Comparison of ENCODE assay signal across 25 cellular contexts in genomic region chr12:49519574-49519936, GRCh38. TPM values are rescaled to one million over a fixed set of nuclear protein-coding genes. Genes with fewer than 3 reads are reported as not detected.
"Had no signal": no experiment of that assay in that cellular context is flagged by ENCODE, and none has a peak within 500 bp of the region (broad histone marks: within the 10 kb centered on the region; RNA-seq: fewer than 3 reads in every experiment).

No MANE protein-coding gene starts in this region.

- H3K9me3 Mint-ChIP-seq: mesothelial cell of epicardium; naive B cell; natural killer cell treated with Interleukin-12 subunit alpha and Interleukin-12 subunit beta and Interleukin-15 and Interleukin-18, amount 100 ng/mL, for 72 hours; neural progenitor cell; stimulated activated naive B cell treated with anti-CD40 and anti-IgM and Interleukin-4, amounts not matched to agents 10 μg/mL and 1 μg/mL and 100 μg/mL, for 72 hours; type B pancreatic cell had no signal

- H3K4me1 ChIP-seq: gastrocnemius medialis, left lung, neural progenitor cell, psoas muscle, sigmoid colon had no signal

- DNase-seq: dorsolateral prefrontal cortex; effector CD4-positive, alpha-beta T cell; gastrocnemius medialis; heart left ventricle; kidney; mucosa of descending colon; naive B cell; psoas muscle; right cardiac atrium; sigmoid colon; stimulated activated CD4-positive, alpha-beta T cell treated with anti-CD3 and anti-CD28 coated beads, Interleukin-2, amount 100 ng/mL, for 24 hours; stimulated activated CD4-positive, alpha-beta T cell treated with anti-CD3 and anti-CD28 coated beads, Interleukin-4, amount 100 ng/mL, for 24 hours; stimulated activated naive B cell treated with anti-CD40 and anti-IgM and Interleukin-4, amounts not matched to agents 10 μg/mL and 1 μg/mL and 100 μg/mL, for 72 hours; stomach; thyroid gland had no signal

- H3K27ac ChIP-seq: dorsolateral prefrontal cortex, gastrocnemius medialis, heart left ventricle, hepatocyte, left lung, neural progenitor cell, parathyroid adenoma, psoas muscle, sigmoid colon, stomach, thyroid gland had no signal

- H3K4me3 Mint-ChIP-seq: mesothelial cell of epicardium; natural killer cell treated with Interleukin-12 subunit alpha and Interleukin-12 subunit beta and Interleukin-15 and Interleukin-18, amount 100 ng/mL, for 72 hours; neural progenitor cell; type B pancreatic cell had no signal

- H3K27me3 Mint-ChIP-seq: naive B cell; natural killer cell treated with Interleukin-12 subunit alpha and Interleukin-12 subunit beta and Interleukin-15 and Interleukin-18, amount 100 ng/mL, for 72 hours; stimulated activated naive B cell treated with anti-CD40 and anti-IgM and Interleukin-4, amounts not matched to agents 10 μg/mL and 1 μg/mL and 100 μg/mL, for 72 hours; type B pancreatic cell had no signal

- H3K4me1 Mint-ChIP-seq: neural progenitor cell had no signal

- H3K27ac Mint-ChIP-seq: mesothelial cell of epicardium; natural killer cell treated with Interleukin-12 subunit alpha and Interleukin-12 subunit beta and Interleukin-15 and Interleukin-18, amount 100 ng/mL, for 72 hours; neural progenitor cell; type B pancreatic cell had no signal

- H3K27me3 ChIP-seq: dorsolateral prefrontal cortex, gastrocnemius medialis, heart left ventricle, hepatocyte, left lung, neural progenitor cell, sigmoid colon, stomach, thyroid gland had no signal

- ATAC-seq: gastrocnemius medialis; heart left ventricle; mucosa of descending colon; natural killer cell treated with Interleukin-12 subunit alpha and Interleukin-12 subunit beta and Interleukin-15 and Interleukin-18, amount 100 ng/mL, for 72 hours; psoas muscle; right cardiac atrium had no signal

- H3K36me3 ChIP-seq: thyroid gland had no signal

- H3K36me3 Mint-ChIP-seq: naive B cell; natural killer cell treated with Interleukin-12 subunit alpha and Interleukin-12 subunit beta and Interleukin-15 and Interleukin-18, amount 100 ng/mL, for 72 hours had no signal

- H3K9me3 ChIP-seq: gastrocnemius medialis, heart left ventricle, left lung, mucosa of descending colon, psoas muscle, sigmoid colon, stomach, thyroid gland had no signal

- H3K4me3 ChIP-seq: dorsolateral prefrontal cortex, gastrocnemius medialis, heart left ventricle, hepatocyte, left lung, mucosa of descending colon, neural progenitor cell, psoas muscle, sigmoid colon, stomach, thyroid gland had no signal

RNA-seq across cellular contexts. Expression of gene KCNH3, which starts 19.3 kb away (rescaled TPM):
- total RNA-seq: gastrocnemius medialis, lung microvascular endothelial cell, osteoblast, subcutaneous adipose tissue had no signal
